Comparison of ENCODE assay signal across 10 cellular contexts in genomic region chrX:22652596-22652995, GRCh38.
A peak's percentile ranks its signal among the peaks of the same experiment; 100 is the strongest.
DNase-seq lines count a peak whose midpoint lies in the region; ATAC-seq and FAIRE-seq lines count a peak whose summit lies in the region.
"Had no signal": no experiment of that assay in that cellular context is flagged by ENCODE, and none has a peak within 500 bp of the region (broad histone marks: within the 10 kb centered on the region; RNA-seq: fewer than 3 reads in every experiment).

No MANE protein-coding gene starts in this region.

- H3K4me1 ChIP-seq in adipocyte (ENCODE audit: control insufficient read depth, insufficient read depth, low read length), result no peaks in the 10 kb centered on the region

- no peaks in the 10 kb centered on the region for H3K27me3 ChIP-seq in adipocyte (replicated peaks; ENCODE audit: control insufficient read depth, insufficient read depth, low read length)

- no peaks in the 10 kb centered on the region for H3K36me3 ChIP-seq in adipocyte (ENCODE audit: control insufficient read depth, insufficient read depth, low read length, severe bottlenecking)

- DNase-seq in NCI-H1417 (lab: John Stamatoyannopoulos, UW), result peak in 2 of 3 experiments; percentile 10 to 64
- no peak for DNase-seq in NCI-H1417 treated with DMSO at 0.1 percent for 48 hours (lab: John Stamatoyannopoulos, UW)
- DNase-seq in adipocyte (ENCODE audit: low read depth), result peak; percentile 10
- peak; percentile 52 for DNase-seq in stromal cell of bone marrow (ENCODE audit: low read depth)
- DNase-seq: SIG-M5 had no signal

- H3K4me1 Mint-ChIP-seq in stimulated activated memory B cell treated with anti-CD40 and anti-IgM and Interleukin-4, amounts not matched to agents 10 μg/mL and 1 μg/mL and 100 μg/mL, for 72 hours, result no peaks in the 10 kb centered on the region

- peak; percentile 79 for FAIRE-seq in islet of Langerhans (lab: Jason Lieb, UNC)

- peaks cover 11% of the 10 kb centered on the region for H3K9me3 ChIP-seq in adipocyte (ENCODE audit: control insufficient read depth, low read length)

- ATAC-seq in GM19351 (IDR thresholded peaks at IDR 0.05; ENCODE audit: unreplicated experiment) (no peak), HG02571 (IDR thresholded peaks at IDR 0.05; ENCODE audit: unreplicated experiment) (no peak)
- ATAC-seq in stimulated activated memory B cell treated with anti-CD40 and anti-IgM and Interleukin-4, amounts not matched to agents 10 μg/mL and 1 μg/mL and 100 μg/mL, for 72 hours, result no peak

- H3K27ac Mint-ChIP-seq in stimulated activated memory B cell treated with anti-CD40 and anti-IgM and Interleukin-4, amounts not matched to agents 10 μg/mL and 1 μg/mL and 100 μg/mL, for 72 hours, result no peak overlapping the region

- H3K27me3 Mint-ChIP-seq in stimulated activated memory B cell treated with anti-CD40 and anti-IgM and Interleukin-4, amounts not matched to agents 10 μg/mL and 1 μg/mL and 100 μg/mL, for 72 hours, result no peaks in the 10 kb centered on the region

- no peak overlapping the region for H3K4me3 ChIP-seq in adipocyte (ENCODE audit: low read length)

- no peak overlapping the region for H3K9ac ChIP-seq in adipocyte (ENCODE audit: low read length)
- H3K9ac ChIP-seq: KMS-11 had no signal

- no peak overlapping the region for H3K4me3 Mint-ChIP-seq in stimulated activated memory B cell treated with anti-CD40 and anti-IgM and Interleukin-4, amounts not matched to agents 10 μg/mL and 1 μg/mL and 100 μg/mL, for 72 hours

- no peaks in the 10 kb centered on the region for H3K9me3 Mint-ChIP-seq in stimulated activated memory B cell treated with anti-CD40 and anti-IgM and Interleukin-4, amounts not matched to agents 10 μg/mL and 1 μg/mL and 100 μg/mL, for 72 hours

- H3K36me3 Mint-ChIP-seq in stimulated activated memory B cell treated with anti-CD40 and anti-IgM and Interleukin-4, amounts not matched to agents 10 μg/mL and 1 μg/mL and 100 μg/mL, for 72 hours, result no peaks in the 10 kb centered on the region
